In genomic region chr9:113446323-113446740, GRCh38 we compare ENCODE assay signal across 8 cellular contexts. TPM values are rescaled to one million over a fixed set of nuclear protein-coding genes. Genes with fewer than 3 reads are reported as not detected.
A peak's percentile ranks its signal among the peaks of the same experiment; 100 is the strongest.
DNase-seq lines count a peak whose midpoint lies in the region; ATAC-seq and TF ChIP-seq lines count a peak whose summit lies in the region.

No MANE protein-coding gene starts in this region.

- H3K79me2 ChIP-seq in H9 (ENCODE audit: insufficient read depth, low read length) (no peaks in the 10 kb centered on the region), PC-3 (ENCODE audit: low read length) (no peaks in the 10 kb centered on the region)

- intact Hi-C loops in PC-3 (cut with micrococcal nuclease): loop anchor here (2.0 kb wide), 2 partner anchors 144 to 212 kb away; no protein-coding TSS in a partner anchor

- H2AFZ ChIP-seq in H9 (ENCODE audit: low read length) (no peak overlapping the region), PC-3 (ENCODE audit: low read length) (no peak overlapping the region)

- H3K9me2 ChIP-seq in PC-3 (replicated peaks; ENCODE audit: low read length): no peaks in the 10 kb centered on the region

- H3K27ac Mint-ChIP-seq in H9: no peak overlapping the region; a peak in 1 of 7 replicates
- H3K27ac Mint-ChIP-seq in endothelial cell (ENCODE audit: unreplicated experiment): no peak overlapping the region
- H3K27ac Mint-ChIP-seq in mesothelial cell of epicardium: no peak overlapping the region

- no peaks in the 10 kb centered on the region for H3K27me3 ChIP-seq in H9 (ENCODE audit: insufficient read depth, low read length)
- no peaks in the 10 kb centered on the region for H3K27me3 ChIP-seq in PC-3 (ENCODE audit: low read length)

- no peak overlapping the region for H2BK20ac ChIP-seq in H9 (ENCODE audit: low read depth, low read length, poor library complexity, severe bottlenecking)

- H2BK12ac ChIP-seq in H9 (ENCODE audit: insufficient read length, low read depth, low read length): no peak overlapping the region

- H3K36me3 Mint-ChIP-seq in H9 (ENCODE audit: insufficient read depth in 1 of 3, low read depth in 3 of 3) (no peaks in the 10 kb centered on the region), endothelial cell (ENCODE audit: low read depth, unreplicated experiment) (no peaks in the 10 kb centered on the region), mesothelial cell of epicardium (no peaks in the 10 kb centered on the region)

- no TSS peak for BruUV-seq in PC-3 (replicated peaks; lab: Mats Ljungman, UMichigan)

- H3K14ac ChIP-seq in H9 (ENCODE audit: insufficient read depth, low read length): no peak overlapping the region

- no peak overlapping the region for H3K18ac ChIP-seq in H9 (ENCODE audit: insufficient read length, low read depth, low read length)

- no peak overlapping the region for H3K4me3 ChIP-seq in PC-3 (ENCODE audit: low read length)

- no peak overlapping the region for H4K8ac ChIP-seq in H9 (replicated peaks; ENCODE audit: insufficient read length, low read depth, low read length)

- no peak overlapping the region for H4K5ac ChIP-seq in H9 (ENCODE audit: insufficient read length, low read depth, low read length)

- H3K23ac ChIP-seq in H9 (ENCODE audit: insufficient read length, low read depth, low read length): no peak overlapping the region

- H3K23me2 ChIP-seq in H9 (ENCODE audit: insufficient read length, low read depth, low read length, poor library complexity, severe bottlenecking): no peaks in the 10 kb centered on the region

- no peak overlapping the region for H3K56ac ChIP-seq in H9 (ENCODE audit: insufficient read length, low read depth, low read length)

- H4K20me1 ChIP-seq in H9 (ENCODE audit: control insufficient read depth, insufficient read depth, insufficient read length) (no peaks in the 10 kb centered on the region), PC-3 (ENCODE audit: low read length) (no peaks in the 10 kb centered on the region)

- H3K9me3 Mint-ChIP-seq in H9: no peaks in the 10 kb centered on the region
- H3K9me3 Mint-ChIP-seq in endothelial cell (ENCODE audit: unreplicated experiment): no peaks in the 10 kb centered on the region
- no peaks in the 10 kb centered on the region for H3K9me3 Mint-ChIP-seq in mesothelial cell of epicardium

- H3K4me2 ChIP-seq in H9 (ENCODE audit: insufficient read depth, insufficient read length, low read length) (no peak overlapping the region), PC-3 (ENCODE audit: low read length) (no peak overlapping the region)

- no peaks in the 10 kb centered on the region for H3K36me3 ChIP-seq in PC-3 (ENCODE audit: low read depth, low read length)

- H4K91ac ChIP-seq in H9 (ENCODE audit: insufficient read length, low read depth, low read length): no peak overlapping the region

- H3K4me1 Mint-ChIP-seq in H9 (peaks cover 7% of the 10 kb centered on the region in 2 experiments), endothelial cell (ENCODE audit: unreplicated experiment) (peaks cover 4% of the 10 kb centered on the region), mesothelial cell of epicardium (no peaks in the 10 kb centered on the region)

- H3K4me1 ChIP-seq in H9 (ENCODE audit: insufficient read depth, low read length) (no peaks in the 10 kb centered on the region; the same call in 1 of the 2 replicates), PC-3 (ENCODE audit: insufficient read depth, low read length) (no peaks in the 10 kb centered on the region)

- POLR2A ChIA-PET in PC-3 (lab: Charles Lee; ENCODE audit: unreplicated experiment): interaction anchor here (0.6 kb wide), 1 partner anchor 195 kb away, joined by 3 read pairs; no protein-coding TSS in a partner anchor

- H3K27ac ChIP-seq in H9 (ENCODE audit: insufficient read length, low read depth, low read length) (no peak overlapping the region), PC-3 (ENCODE audit: low read length) (no peak overlapping the region)

- TF ChIP-seq CTCF in H9 (conservative IDR thresholded peaks at IDR 0.05) (peak; percentile 79), PC-3 (conservative IDR thresholded peaks at IDR 0.05; ENCODE audit: low read depth, low read length) (peak; percentile 70), endothelial cell (IDR thresholded peaks at IDR 0.05; ENCODE audit: unreplicated experiment) (peak; percentile 73), mesothelial cell of epicardium (IDR thresholded peaks at IDR 0.05; ENCODE audit: unreplicated experiment) (peak; percentile 79)

- no peaks in the 10 kb centered on the region for H3K27me3 Mint-ChIP-seq in H9 (ENCODE audit: low read depth)
- no peaks in the 10 kb centered on the region for H3K27me3 Mint-ChIP-seq in endothelial cell (ENCODE audit: unreplicated experiment)
- no peaks in the 10 kb centered on the region for H3K27me3 Mint-ChIP-seq in mesothelial cell of epicardium (ENCODE audit: low read depth)

- no peak overlapping the region for H2BK15ac ChIP-seq in H9 (ENCODE audit: low read depth, low read length)

- H3T11ph ChIP-seq in H9 (ENCODE audit: low read length): no peak overlapping the region

- ATAC-seq in PC-3 (no peak), GM18868 (IDR thresholded peaks at IDR 0.05; ENCODE audit: unreplicated experiment) (no peak)

- H3K9ac ChIP-seq in H9 (ENCODE audit: extremely low read depth, insufficient read length, low read length) (no peak overlapping the region), PC-3 (ENCODE audit: low read length) (no peak overlapping the region)

- H3K9me3 ChIP-seq in H9 (ENCODE audit: control insufficient read depth, low read depth, low read length): no peaks in the 10 kb centered on the region
- H3K9me3 ChIP-seq in PC-3 (ENCODE audit: low read length): no peaks in the 10 kb centered on the region

- H3F3A ChIP-seq in PC-3 (ENCODE audit: low read length, unreplicated experiment): no peaks in the 10 kb centered on the region

- CTCF ChIA-PET in PC-3 (lab: Charles Lee): interaction anchor here (0.6 to 1.7 kb wide), 10 partner anchors 16 to 212 kb away, joined by 3 to 18 read pairs (median 6); no protein-coding TSS in a partner anchor

- no peak overlapping the region for H2BK120ac ChIP-seq in H9 (ENCODE audit: low read depth, low read length, poor library complexity, severe bottlenecking)

- no peak overlapping the region for H3K4ac ChIP-seq in H9 (ENCODE audit: low read depth, low read length)

- H3K4me3 Mint-ChIP-seq in H9: no peak overlapping the region
- no peak overlapping the region for H3K4me3 Mint-ChIP-seq in endothelial cell (ENCODE audit: unreplicated experiment)
- H3K4me3 Mint-ChIP-seq in mesothelial cell of epicardium: no peak overlapping the region

- no peak overlapping the region for H2AK5ac ChIP-seq in H9 (ENCODE audit: insufficient read length, low read length)

- no peaks in the 10 kb centered on the region for H3K79me1 ChIP-seq in H9 (ENCODE audit: insufficient read depth, low read depth, low read length, poor library complexity, severe bottlenecking)

- H2BK5ac ChIP-seq in H9 (ENCODE audit: insufficient read length, low read length): no peak overlapping the region

- no CpG with 5 or more reads among the region's 3 CpGs for WGBS in H9 (ENCODE audit: extremely low coverage, insufficient read length, low lambda C conversion rate)

- DNase-seq in DMS153 treated with DMSO at 0.1 percent for 48 hours (lab: John Stamatoyannopoulos, UW; ENCODE audit: unreplicated experiment) (peak; percentile 48), H9 (no peak), PC-3 (peak; percentile 67), endothelial cell (ENCODE audit: low spot score) (no peak), mesothelial cell of epicardium (ENCODE audit: low spot score in 2 of 2, unreplicated experiment in 2 of 2) (no peak), mesenteric fat pad (ENCODE audit: low spot score) (no peak)
- DNase-seq in activated CD4-positive, alpha-beta T cell treated with anti-CD3 and anti-CD28 coated beads, Interleukin-2, amount 50 U/mL, for 1 hour: no peak

RNA-seq across cellular contexts. Expression of gene RGS3, which starts 17.2 kb away (rescaled TPM):
- 12.1 and 13.9 TPM in 2 replicates for total RNA-seq in H9 (2021)
- 26.3 and 30.8 TPM in 2 replicates for total RNA-seq in PC-3 (2014; rRNA removed)
- 474 TPM for total RNA-seq in endothelial cell (ENCODE audit: unreplicated experiment)
- 24.9 to 26.6 TPM (median 26.3 TPM) in 3 replicates for total RNA-seq in mesothelial cell of epicardium
- 116 TPM for total RNA-seq in mesenteric fat pad

RNA-seq across cellular contexts. Expression of gene C9orf43, which starts 35.8 kb away (rescaled TPM):
- total RNA-seq in H9 (2021) (0.24 and 0.57 TPM in 2 replicates), PC-3 (2014; rRNA removed) (0.29 and 0.52 TPM in 2 replicates), endothelial cell (ENCODE audit: unreplicated experiment) (0.92 TPM), mesothelial cell of epicardium (0.64 to 0.95 TPM (median 0.72 TPM) in 3 replicates), mesenteric fat pad (0.45 TPM)

RNA-seq across cellular contexts. Expression of gene POLE3, which starts 35.9 kb away (rescaled TPM):
- total RNA-seq in H9 (2021) (82.4 and 85.9 TPM in 2 replicates), PC-3 (2014; rRNA removed) (83.4 and 84.7 TPM in 2 replicates), endothelial cell (ENCODE audit: unreplicated experiment) (28.7 TPM), mesothelial cell of epicardium (44.8 to 50.2 TPM (median 49.5 TPM) in 3 replicates), mesenteric fat pad (26.4 TPM)

RNA-seq across cellular contexts. Expression of gene ALAD, which starts 45.2 kb away (rescaled TPM):
- total RNA-seq in H9 (2021): 11.5 and 13.2 TPM in 2 replicates
- 6.6 and 7.9 TPM in 2 replicates for total RNA-seq in PC-3 (2014; rRNA removed)
- 19.3 TPM for total RNA-seq in endothelial cell (ENCODE audit: unreplicated experiment)
- 42.9 to 45.6 TPM (median 44.2 TPM) in 3 replicates for total RNA-seq in mesothelial cell of epicardium
- 52.8 TPM for total RNA-seq in mesenteric fat pad

Comparison
In these comparisons a context has a peak if more than half of its experiments do, and no peak if none do; other contexts are left out.
1. DNase-seq: peak in DMS153 treated with DMSO at 0.1 percent for 48 hours (single experiment) and PC-3 (single experiment); none in H9 (single experiment), endothelial cell (single experiment), mesothelial cell of epicardium (0 of 2), mesenteric fat pad (single experiment) and activated CD4-positive, alpha-beta T cell treated with anti-CD3 and anti-CD28 coated beads, Interleukin-2, amount 50 U/mL, for 1 hour (single experiment).
2. Peak in every context shown above with its lines, with median percentiles within 50 percentile points of each other: CTCF ChIP-seq.